8 cellular contexts compared by ENCODE assay signal in the genomic region with DNA sequence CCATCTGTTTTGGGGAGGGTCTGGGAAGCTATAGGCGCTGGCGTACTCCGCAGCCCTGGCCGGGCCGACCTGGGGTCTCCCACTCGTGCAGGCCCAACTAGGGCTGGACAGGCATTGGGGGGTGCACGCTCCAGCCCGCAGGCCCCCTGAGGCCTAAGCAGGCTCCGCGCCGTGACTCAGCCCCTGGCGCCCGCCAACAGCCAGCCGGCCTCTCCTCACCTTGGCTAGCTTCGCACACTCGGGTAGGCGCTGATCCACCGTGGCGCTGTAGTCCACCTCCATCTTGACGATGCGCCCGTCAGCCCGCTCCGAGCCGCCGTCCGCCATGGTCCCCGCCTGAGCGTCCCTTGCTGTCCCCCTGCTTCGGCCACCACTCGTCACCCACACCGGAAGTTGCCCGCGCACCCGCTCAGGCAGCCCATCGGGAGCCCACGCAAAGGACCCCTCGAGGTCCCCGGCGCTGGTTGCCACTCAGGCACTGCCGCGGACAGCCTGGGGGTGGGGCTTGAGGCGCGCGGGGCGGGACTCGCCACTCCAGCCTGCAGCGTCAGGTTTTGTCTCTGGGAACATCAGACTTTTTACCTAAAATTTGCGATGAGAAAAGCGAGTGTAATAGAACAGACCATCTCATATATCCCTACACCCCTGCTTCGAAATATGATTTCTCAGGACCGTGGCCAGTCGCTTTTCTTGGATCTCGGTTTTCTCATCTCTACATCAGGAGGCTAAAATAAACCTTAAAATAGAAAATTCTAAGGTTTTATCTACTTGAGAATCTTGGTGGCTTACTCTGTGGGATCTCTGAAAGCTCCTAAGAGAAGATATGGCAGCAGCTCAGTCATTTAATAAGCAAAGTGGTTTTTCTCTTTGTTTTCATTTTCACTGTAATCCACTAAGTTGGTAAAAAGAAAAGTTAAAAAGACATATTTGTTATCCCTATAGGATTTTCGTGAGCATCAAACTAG. TPM values are rescaled to one million over a fixed set of nuclear protein-coding genes. Genes with fewer than 3 reads are reported as not detected.
DNase-seq lines count a peak whose midpoint lies in the region; ATAC-seq and TF ChIP-seq lines count a peak whose summit lies in the region.

A gene (minus strand): TSS at position 385 of the 965 bp plus-strand sequence. CDS start 58 bp downstream, at position 327.

- CTCF ChIA-PET in PC-9 (lab: Charles Lee) = interaction anchor here (0.7 kb wide), 2 partner anchors 11 to 466 kb away, joined by 4 to 26 read pairs; no protein-coding TSS in a partner anchor

- peak within 1 kb of the TSS; percentile 89 for H3K4me3 ChIP-seq in PC-9
- H3K4me3 ChIP-seq in muscle layer of duodenum (ENCODE audit: low read depth in 1 of 2, low read length in 2 of 2) = peak within 1 kb of the TSS; percentile 95 to 99

- H3K4me1 Mint-ChIP-seq in activated T-cell treated with anti-CD3 and anti-CD28 coated beads, Interleukin-2, amount 50 U/mL, for 4 hours (ENCODE audit: low read depth) = peaks cover 44% of the 10 kb centered on the region

- no peaks in the 10 kb centered on the region for H3K27me3 Mint-ChIP-seq in activated T-cell treated with anti-CD3 and anti-CD28 coated beads, Interleukin-2, amount 50 U/mL, for 4 hours (ENCODE audit: low read depth)

- peak within 1 kb of the TSS; percentile 77 for H2AFZ ChIP-seq in PC-9

- peak within 1 kb of the TSS; percentile 100 for H3K4me2 ChIP-seq in PC-9

- peak; percentile 89 for ATAC-seq in GM21619 (IDR thresholded peaks at IDR 0.05; ENCODE audit: unreplicated experiment)
- ATAC-seq in activated T-cell treated with anti-CD3 and anti-CD28 coated beads, Interleukin-2, amount 50 U/mL, for 4 hours = peak; percentile 85 to 88
- ATAC-seq in esophagus mucosa = peak; percentile 97

- peaks cover 18% of the 10 kb centered on the region for H3K36me3 Mint-ChIP-seq in activated T-cell treated with anti-CD3 and anti-CD28 coated beads, Interleukin-2, amount 50 U/mL, for 4 hours (ENCODE audit: insufficient read depth)

- no peaks in the 10 kb centered on the region for H3K9me2 ChIP-seq in PC-9 (ENCODE audit: insufficient read depth)

- TSS peak; percentile 83 for BruUV-seq in PC-9 (replicated peaks; lab: Mats Ljungman, UMichigan)

- intact Hi-C loops in PC-9 (cut with micrococcal nuclease; ENCODE audit: unreplicated experiment) = loop anchor here (1.0 to 5.0 kb wide), 2 partner anchors 60 to 119 kb away; a partner anchor contains a TSS

- peaks cover 24% of the 10 kb centered on the region for H3K4me1 ChIP-seq in PC-9 (replicated peaks; ENCODE audit: insufficient read depth)
- H3K4me1 ChIP-seq in muscle layer of duodenum (ENCODE audit: control insufficient read depth in 1 of 2, insufficient read depth in 2 of 2, low read length in 2 of 2) = peaks cover 6 to 40% of the 10 kb centered on the region in 2 donors

- no peaks in the 10 kb centered on the region for H3K9me3 Mint-ChIP-seq in activated T-cell treated with anti-CD3 and anti-CD28 coated beads, Interleukin-2, amount 50 U/mL, for 4 hours

- peak; percentile 79 for DNase-seq in DMS53 treated with DMSO at 0.1 percent for 48 hours (lab: John Stamatoyannopoulos, UW; ENCODE audit: unreplicated experiment)
- DNase-seq in KBM-7 = peak; percentile 92
- peak; percentile 71 to 94 for DNase-seq in PC-9
- peak; percentile 93 for DNase-seq in activated T-cell treated with anti-CD3 and anti-CD28 coated beads, Interleukin-2, amount 50 U/mL, for 4 hours
- peak; percentile 87 to 90 for DNase-seq in stimulated activated CD8-positive, alpha-beta memory T cell treated with anti-CD3 and anti-CD28 coated beads, Interleukin-7, amount 100 ng/mL, for 4 hours (ENCODE audit: low read depth in 2 of 2)

- peaks cover 21% of the 10 kb centered on the region; the same call in 1 of the 2 replicates for H3F3A ChIP-seq in PC-9 (ENCODE audit: insufficient read depth, low read depth)

- H3K9me3 ChIP-seq in PC-9 (ENCODE audit: insufficient read depth, low read depth) (no peaks in the 10 kb centered on the region), muscle layer of duodenum (ENCODE audit: control insufficient read depth in 1 of 2, low read length in 2 of 2) (no peaks in the 10 kb centered on the region)

- in situ Hi-C loops in KBM-7 (cut with MboI; ENCODE audit: low pct_unique_long_range_greater_than_20kb, low sequenced_read_pairs) = no loop called here

- H3K27ac ChIP-seq in PC-9 = peak within 1 kb of the TSS; percentile 82
- H3K27ac ChIP-seq in muscle layer of duodenum (ENCODE audit: low read length) = peak within 1 kb of the TSS; percentile 97

- POLR2A ChIA-PET in PC-9 (lab: Charles Lee; ENCODE audit: unreplicated experiment) = interaction anchor here (0.7 kb wide), 2 partner anchors 135 to 144 kb away, joined by 3 read pairs; no protein-coding TSS in a partner anchor

- H3K27me3 ChIP-seq in PC-9 (ENCODE audit: insufficient read depth, low read depth) (no peaks in the 10 kb centered on the region), muscle layer of duodenum (ENCODE audit: low read depth, low read length) (no peaks in the 10 kb centered on the region)

- H4K20me1 ChIP-seq in PC-9 (ENCODE audit: insufficient read depth) = peaks cover 39% of the 10 kb centered on the region

- no peak for TF ChIP-seq CTCF in PC-9 (conservative IDR thresholded peaks at IDR 0.05)

- peaks cover 50% of the 10 kb centered on the region for H3K79me2 ChIP-seq in PC-9 (ENCODE audit: low read depth)

- H3K36me3 ChIP-seq in PC-9 (ENCODE audit: low read depth) (peaks cover 13% of the 10 kb centered on the region), muscle layer of duodenum (ENCODE audit: control insufficient read depth in 1 of 2, insufficient read depth in 2 of 2, low read length in 2 of 2) (peaks cover 0 to 9% of the 10 kb centered on the region in 2 donors)

- peak within 1 kb of the TSS; percentile 99 for H3K4me3 Mint-ChIP-seq in activated T-cell treated with anti-CD3 and anti-CD28 coated beads, Interleukin-2, amount 50 U/mL, for 4 hours

RNA-seq across cellular contexts. Expression of the gene that starts here (rescaled TPM):
- total RNA-seq in PC-9 (2021) (46.8 and 80.5 TPM in 2 replicates), esophagus mucosa (40.3 TPM)
- total RNA-seq in activated T-cell treated with anti-CD3 and anti-CD28 coated beads, Interleukin-2, amount 50 U/mL, for 4 hours = 100 to 1,000 TPM; 127 to 142 (median 139) TPM

Comparison
In these comparisons a context has a peak if more than half of its experiments do, and no peak if none do; other contexts are left out.
1. Peak in every context shown above with its lines: DNase-seq, ATAC-seq, H3K4me3 ChIP-seq and H3K27ac ChIP-seq.